8 cellular contexts compared by ENCODE assay signal in the genomic region with DNA sequence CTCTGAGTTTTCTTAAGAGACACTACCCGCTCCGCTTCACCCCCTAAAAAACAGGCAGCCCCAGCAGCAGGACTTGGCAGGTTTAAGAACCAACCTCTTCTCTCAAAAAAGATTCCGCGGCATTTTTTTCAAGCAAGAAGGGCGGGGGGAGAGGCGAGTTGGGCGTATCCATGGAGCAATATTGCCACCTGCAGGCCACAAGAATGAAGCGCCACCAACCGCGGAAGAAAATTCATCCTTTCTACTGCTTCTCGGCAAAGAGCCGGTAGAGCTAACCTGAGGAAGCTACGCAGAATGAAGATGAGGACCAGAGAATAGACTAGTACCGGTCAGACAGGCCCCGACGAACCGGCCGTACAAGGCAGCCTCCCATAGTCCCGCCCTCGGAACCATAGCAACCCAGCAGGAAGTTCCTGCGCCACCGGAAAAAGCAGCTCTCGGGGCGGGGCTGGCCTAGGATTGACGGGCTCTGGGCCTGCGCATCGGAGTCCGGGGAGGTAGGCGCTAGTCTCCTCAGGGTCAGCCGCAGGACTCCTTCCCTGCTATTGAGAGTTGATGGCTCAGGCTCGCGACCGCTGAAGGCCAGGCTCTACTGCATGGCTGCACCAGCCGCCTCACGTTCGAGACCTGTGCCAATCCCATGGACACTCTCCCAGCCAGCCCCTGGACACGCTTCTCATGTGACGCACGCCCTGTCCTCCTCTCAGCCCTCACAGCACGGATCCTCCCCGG.
DNase-seq lines count a peak whose midpoint lies in the region; ATAC-seq and TF ChIP-seq lines count a peak whose summit lies in the region.

No MANE protein-coding gene starts in this region.

- peaks cover 7 to 34% of the 10 kb centered on the region in 2 donors for H3K27me3 Mint-ChIP-seq in T-cell
- H3K27me3 Mint-ChIP-seq in progenitor cell of endocrine pancreas, result no peaks in the 10 kb centered on the region

- peak overlapping the region; percentile 41 to 75 (median 61) for H3K4me3 ChIP-seq in heart right ventricle

- H3K9me3 ChIP-seq in heart right ventricle, result no peaks in the 10 kb centered on the region

- POLR2A ChIA-PET in T-cell (lab: Charles Lee), result no interaction called here

- H3K27ac Mint-ChIP-seq in T-cell (peak overlapping the region; percentile 100), progenitor cell of endocrine pancreas (peak overlapping the region; percentile 100)

- H3K27ac ChIP-seq in heart right ventricle, result peak overlapping the region; percentile 44 to 93 (median 88)

- in situ Hi-C loops in GM13977 (cut with MboI; ENCODE audit: low pct_unique_long_range_greater_than_20kb, low sequenced_read_pairs, unreplicated experiment), result loop anchor here (25.0 kb wide), 1 partner anchor 649 kb away; a partner anchor contains a TSS

- 0% methylated on average over 38 to 41 of the region's 41 CpGs for WGBS in heart right ventricle, 2 donors

- H3K4me1 ChIP-seq in heart right ventricle, result peaks cover 0 to 11% (median 0%) of the 10 kb centered on the region in 9 donors

- H3K36me3 Mint-ChIP-seq in T-cell (no peaks in the 10 kb centered on the region), progenitor cell of endocrine pancreas (ENCODE audit: insufficient read depth) (no peaks in the 10 kb centered on the region)

- DNase-seq in GM13977 (ENCODE audit: low spot score), result peak; percentile 84
- peak; percentile 91 for DNase-seq in NCI-H1436 (lab: John Stamatoyannopoulos, UW)
- peak; percentile 69 to 94 (median 82) for DNase-seq in T-cell
- DNase-seq in amniotic stem cell (lab: John Stamatoyannopoulos, UW), result peak; percentile 78
- DNase-seq in heart right ventricle, result peak; percentile 90 to 94
- DNase-seq in progenitor cell of endocrine pancreas (ENCODE audit: low spot score, unreplicated experiment), result peak; percentile 63
- DNase-seq in ureter (ENCODE audit: low spot score), result peak; percentile 97

- CTCF ChIA-PET in T-cell (lab: Charles Lee), result interaction anchor here (0.6 to 1.0 kb wide), 4 partner anchors 369 to 1570 kb away, joined by 3 to 8 read pairs (median 4); no protein-coding TSS in a partner anchor

- intact Hi-C loops in heart right ventricle (cut with DNase I), result no loop called here

- ATAC-seq in HG02852 (IDR thresholded peaks at IDR 0.05; ENCODE audit: unreplicated experiment) (peak; percentile 100), T-cell (replicated peaks in 1 of 4) (peak; percentile 96 to 97 (median 97)), heart right ventricle (peak; percentile 99 to 100 (median 100))

- TF ChIP-seq CTCF in GM13977 (IDR thresholded peaks at IDR 0.05; ENCODE audit: extremely low read depth, insufficient read depth, missing control alignments) (peak; percentile 89), heart right ventricle (IDR thresholded peaks at IDR 0.05) (peak; percentile 63 to 96 (median 84)), progenitor cell of endocrine pancreas (IDR thresholded peaks at IDR 0.05; ENCODE audit: unreplicated experiment) (peak; percentile 95)

- H3K36me3 ChIP-seq in heart right ventricle, result no peaks in the 10 kb centered on the region

- peaks cover 0 to 58% (median 0%) of the 10 kb centered on the region in 7 donors for H3K27me3 ChIP-seq in heart right ventricle

- H3K9me3 Mint-ChIP-seq in T-cell (no peaks in the 10 kb centered on the region), progenitor cell of endocrine pancreas (ENCODE audit: low read depth) (no peaks in the 10 kb centered on the region)

- H3K4me3 Mint-ChIP-seq in T-cell, result peak overlapping the region; percentile 87 to 97 (median 96)
- H3K4me3 Mint-ChIP-seq in progenitor cell of endocrine pancreas (ENCODE audit: low read depth), result peak overlapping the region; percentile 96

- H3K4me1 Mint-ChIP-seq in T-cell (peaks cover 17 to 25% (median 18%) of the 10 kb centered on the region in 3 donors), progenitor cell of endocrine pancreas (ENCODE audit: low read depth) (peaks cover 11% of the 10 kb centered on the region)

Comparison
In these comparisons a context has a peak if more than half of its experiments do, and no peak if none do; other contexts are left out.
1. Peak in every context shown above with its lines: DNase-seq, ATAC-seq, H3K4me3 ChIP-seq and H3K27ac ChIP-seq.